ENCODE assay signal across 34 cellular contexts in genomic region chr11:46263120-46263519, GRCh38. TPM values are rescaled to one million over a fixed set of nuclear protein-coding genes. Genes with fewer than 3 reads are reported as not detected.
"Had no signal": no experiment of that assay in that cellular context is flagged by ENCODE, and none has a peak within 500 bp of the region (broad histone marks: within the 10 kb centered on the region; RNA-seq: fewer than 3 reads in every experiment).

No MANE protein-coding gene starts in this region.

- ATAC-seq: activated CD4-positive, alpha-beta T cell treated with anti-CD3 and anti-CD28 coated beads for 36 hours; activated CD4-positive, CD25-positive, alpha-beta regulatory T cell treated with anti-CD3 and anti-CD28 coated beads, Interleukin-2, amount 50 U/mL, for 24 hours; activated CD8-positive, alpha-beta T cell treated with anti-CD3 and anti-CD28 coated beads, Interleukin-2, amount 10 ng/mL, durations not matched to agents 7 days and 5 days; body of pancreas; PC-3; Right ventricle myocardium inferior; SK-N-SH treated with all-trans-retinoic acid at 6 μM for 48 hours had no signal

- H3K9me3 Mint-ChIP-seq: activated CD4-positive, alpha-beta T cell treated with anti-CD3 and anti-CD28 coated beads, Interleukin-2, amount 10 ng/mL, durations not matched to agents 7 days and 5 days; activated naive CD4-positive, alpha-beta T cell treated with anti-CD3 and anti-CD28 coated beads, Interleukin-2, amount 50 U/mL, for 24 hours; activated naive CD8-positive, alpha-beta T cell treated with anti-CD3 and anti-CD28 coated beads, Interleukin-2, amount 10 ng/mL, durations not matched to agents 7 days and 5 days; activated T-cell treated with anti-CD3 and anti-CD28 coated beads, Interleukin-2, amount 50 U/mL, for 24 hours; activated T-helper 2 cell treated with anti-CD3 and anti-CD28 coated beads, Interferon-gamma antibody, Interleukin-2, Interleukin-4, amounts not matched to agents 10 μg/mL and 5 μg/mL and 100 μg/mL, durations not matched to agents 14 hours and 24 hours and 36 hours had no signal

- H3K27ac Mint-ChIP-seq: activated CD4-positive, alpha-beta T cell treated with anti-CD3 and anti-CD28 coated beads for 36 hours; activated CD4-positive, alpha-beta T cell treated with anti-CD3 and anti-CD28 coated beads, Interleukin-2, amount 10 ng/mL, durations not matched to agents 7 days and 5 days; activated CD8-positive, alpha-beta T cell treated with anti-CD3 and anti-CD28 coated beads, Interleukin-2, amount 10 ng/mL, durations not matched to agents 7 days and 5 days; activated naive CD4-positive, alpha-beta T cell treated with anti-CD3 and anti-CD28 coated beads, Interleukin-2, amount 50 U/mL, for 24 hours; activated naive CD8-positive, alpha-beta T cell treated with anti-CD3 and anti-CD28 coated beads, Interleukin-2, amount 10 ng/mL, durations not matched to agents 7 days and 5 days; activated T-cell treated with anti-CD3 and anti-CD28 coated beads, Interleukin-2, amount 50 U/mL, for 24 hours; activated T-helper 2 cell treated with anti-CD3 and anti-CD28 coated beads, Interferon-gamma antibody, Interleukin-2, Interleukin-4, amounts not matched to agents 10 μg/mL and 5 μg/mL and 100 μg/mL, durations not matched to agents 14 hours and 24 hours and 36 hours had no signal

- FAIRE-seq: astrocyte, RCC 7860, TTC549 had no signal

- H3K36me3 Mint-ChIP-seq: activated naive CD4-positive, alpha-beta T cell treated with anti-CD3 and anti-CD28 coated beads, Interleukin-2, amount 50 U/mL, for 24 hours; activated naive CD8-positive, alpha-beta T cell treated with anti-CD3 and anti-CD28 coated beads, Interleukin-2, amount 10 ng/mL, durations not matched to agents 7 days and 5 days had no signal

- H3K4me3 Mint-ChIP-seq: activated CD4-positive, alpha-beta T cell treated with anti-CD3 and anti-CD28 coated beads for 36 hours; activated CD4-positive, alpha-beta T cell treated with anti-CD3 and anti-CD28 coated beads, Interleukin-2, amount 10 ng/mL, durations not matched to agents 7 days and 5 days; activated CD8-positive, alpha-beta T cell treated with anti-CD3 and anti-CD28 coated beads, Interleukin-2, amount 10 ng/mL, durations not matched to agents 7 days and 5 days; activated naive CD4-positive, alpha-beta T cell treated with anti-CD3 and anti-CD28 coated beads, Interleukin-2, amount 50 U/mL, for 24 hours; activated naive CD8-positive, alpha-beta T cell treated with anti-CD3 and anti-CD28 coated beads, Interleukin-2, amount 10 ng/mL, durations not matched to agents 7 days and 5 days; activated T-cell treated with anti-CD3 and anti-CD28 coated beads, Interleukin-2, amount 50 U/mL, for 24 hours had no signal

- H3K36me3 ChIP-seq: adrenal gland, breast epithelium had no signal

- H3K4me1 Mint-ChIP-seq: activated CD4-positive, alpha-beta T cell treated with anti-CD3 and anti-CD28 coated beads for 36 hours; activated CD4-positive, alpha-beta T cell treated with anti-CD3 and anti-CD28 coated beads, Interleukin-2, amount 10 ng/mL, durations not matched to agents 7 days and 5 days; activated naive CD4-positive, alpha-beta T cell treated with anti-CD3 and anti-CD28 coated beads, Interleukin-2, amount 50 U/mL, for 24 hours; activated naive CD8-positive, alpha-beta T cell treated with anti-CD3 and anti-CD28 coated beads, Interleukin-2, amount 10 ng/mL, durations not matched to agents 7 days and 5 days had no signal

- H3K27me3 ChIP-seq: adrenal gland, body of pancreas, breast epithelium had no signal

- H3K27ac ChIP-seq: adrenal gland, body of pancreas, breast epithelium, RWPE1 had no signal

- DNase-seq: activated CD4-positive, alpha-beta T cell treated with anti-CD3 and anti-CD28 coated beads for 36 hours; activated CD4-positive, alpha-beta T cell treated with anti-CD3 and anti-CD28 coated beads, Interleukin-2, amount 10 ng/mL, durations not matched to agents 7 days and 5 days; activated CD4-positive, alpha-beta T cell treated with anti-CD3 and anti-CD28 coated beads, Interleukin-2, amount 50 U/mL, for 48 hours; activated CD8-positive, alpha-beta T cell treated with anti-CD3 and anti-CD28 coated beads, Interleukin-2, amount 10 ng/mL, durations not matched to agents 7 days and 5 days; activated gamma-delta T cell; activated naive CD4-positive, alpha-beta T cell treated with Interleukin-2 at 50 U/mL for 16 hours; activated naive CD8-positive, alpha-beta T cell treated with anti-CD3 and anti-CD28 coated beads, Interleukin-2, amount 10 ng/mL, durations not matched to agents 7 days and 5 days; activated T-cell treated with anti-CD3 and anti-CD28 coated beads, Interleukin-2, amount 50 U/mL, for 24 hours; adrenal gland; body of pancreas; NCI-H1092 treated with DMSO at 0.1 percent for 48 hours; NCI-H1417; NCI-H146; NCI-H187; NCI-H2029 treated with DMSO at 0.1 percent for 48 hours; NCI-H2107; NCI-H524 treated with DMSO at 0.1 percent for 48 hours; PC-3; SIG-M5; T-helper 1 cell; T-helper 2 cell; T-helper 9 cell had no signal

- H3K9me3 ChIP-seq: adrenal gland, body of pancreas, breast epithelium had no signal

- H3K27me3 Mint-ChIP-seq: activated CD4-positive, alpha-beta T cell treated with anti-CD3 and anti-CD28 coated beads for 36 hours; activated naive CD4-positive, alpha-beta T cell treated with anti-CD3 and anti-CD28 coated beads, Interleukin-2, amount 50 U/mL, for 24 hours had no signal

- H3K4me1 ChIP-seq: adrenal gland, body of pancreas, breast epithelium had no signal

- H3K4me3 ChIP-seq: adrenal gland, body of pancreas, breast epithelium had no signal

RNA-seq across cellular contexts. Expression of gene CREB3L1, which starts 14.3 kb away (rescaled TPM):
- total RNA-seq: activated CD4-positive, alpha-beta T cell treated with anti-CD3 and anti-CD28 coated beads, Interleukin-2, amount 10 ng/mL, durations not matched to agents 7 days and 5 days; activated CD8-positive, alpha-beta T cell treated with anti-CD3 and anti-CD28 coated beads, Interleukin-2, amount 10 ng/mL, durations not matched to agents 7 days and 5 days; activated naive CD8-positive, alpha-beta T cell treated with anti-CD3 and anti-CD28 coated beads, Interleukin-2, amount 10 ng/mL, durations not matched to agents 7 days and 5 days; activated T-helper 2 cell treated with anti-CD3 and anti-CD28 coated beads, Interferon-gamma antibody, Interleukin-2, Interleukin-4, amounts not matched to agents 10 μg/mL and 5 μg/mL and 100 μg/mL, durations not matched to agents 14 hours and 24 hours and 36 hours; MCF 10A; SK-MEL-5 had no signal
